ENCODE assay signal across 20 cellular contexts in genomic region chr2:20126469-20126868, GRCh38.
"Had no signal": no experiment of that assay in that cellular context is flagged by ENCODE, and none has a peak within 500 bp of the region (broad histone marks: within the 10 kb centered on the region; RNA-seq: fewer than 3 reads in every experiment).

No MANE protein-coding gene starts in this region.

- H3K27ac ChIP-seq: ovary, prostate gland, spleen, testis, tibial nerve had no signal

- H3K9me3 ChIP-seq: gastrocnemius medialis, mucosa of descending colon, ovary, prostate gland, spleen, testis, tibial nerve had no signal

- H3K4me1 Mint-ChIP-seq: immature natural killer cell; naive thymus-derived CD8-positive, alpha-beta T cell; stimulated activated memory B cell treated with anti-CD40 and anti-IgM and Interleukin-4, amounts not matched to agents 10 μg/mL and 1 μg/mL and 100 μg/mL, for 72 hours had no signal

- H3K9me3 Mint-ChIP-seq: naive thymus-derived CD8-positive, alpha-beta T cell; stimulated activated memory B cell treated with anti-CD40 and anti-IgM and Interleukin-4, amounts not matched to agents 10 μg/mL and 1 μg/mL and 100 μg/mL, for 72 hours; stimulated activated naive CD8-positive, alpha-beta T cell treated with anti-CD3 and anti-CD28 coated beads, Interleukin-15, Interleukin-2, amounts not matched to agents 100 ng/mL and 50 ng/mL, for 24 hours had no signal

- H3K4me1 ChIP-seq: gastrocnemius medialis, prostate gland, spleen, testis, tibial nerve had no signal

- FAIRE-seq: endometrium, keratinocyte had no signal

- H3K27ac Mint-ChIP-seq: immature natural killer cell; naive thymus-derived CD8-positive, alpha-beta T cell; stimulated activated memory B cell treated with anti-CD40 and anti-IgM and Interleukin-4, amounts not matched to agents 10 μg/mL and 1 μg/mL and 100 μg/mL, for 72 hours; stimulated activated naive CD8-positive, alpha-beta T cell treated with anti-CD3 and anti-CD28 coated beads, Interleukin-15, Interleukin-2, amounts not matched to agents 100 ng/mL and 50 ng/mL, for 24 hours had no signal

- H3K4me3 ChIP-seq: gastrocnemius medialis, mucosa of descending colon, ovary, prostate gland, spleen, testis, tibial nerve had no signal

- H3K27me3 ChIP-seq: gastrocnemius medialis, ovary, testis, tibial nerve had no signal

- H3K4me3 Mint-ChIP-seq: immature natural killer cell; naive thymus-derived CD8-positive, alpha-beta T cell; stimulated activated memory B cell treated with anti-CD40 and anti-IgM and Interleukin-4, amounts not matched to agents 10 μg/mL and 1 μg/mL and 100 μg/mL, for 72 hours; stimulated activated naive CD8-positive, alpha-beta T cell treated with anti-CD3 and anti-CD28 coated beads, Interleukin-15, Interleukin-2, amounts not matched to agents 100 ng/mL and 50 ng/mL, for 24 hours had no signal

- ATAC-seq: esophagus mucosa; left colon; mucosa of descending colon; naive thymus-derived CD8-positive, alpha-beta T cell; sciatic nerve; stimulated activated memory B cell treated with anti-CD40 and anti-IgM and Interleukin-4, amounts not matched to agents 10 μg/mL and 1 μg/mL and 100 μg/mL, for 72 hours had no signal

- DNase-seq: effector memory CD4-positive, alpha-beta T cell; gastrocnemius medialis; immature natural killer cell; left colon; mucosa of descending colon; naive thymus-derived CD8-positive, alpha-beta T cell; ovary; spleen; stimulated activated CD4-positive, alpha-beta T cell treated with anti-CD3 and anti-CD28 coated beads, Interleukin-15, amount 100 ng/mL, for 24 hours; stimulated activated CD4-positive, alpha-beta T cell treated with anti-CD3 and anti-CD28 coated beads, Interleukin-1b, Interleukin-23, amount 100 ng/mL, for 48 hours; stimulated activated CD4-positive, alpha-beta T cell treated with anti-CD3 and anti-CD28 coated beads, Interleukin-4, amount 100 ng/mL, for 24 hours; testis had no signal

- H3K36me3 ChIP-seq: gastrocnemius medialis, ovary, prostate gland, spleen, tibial nerve had no signal

- H3K36me3 Mint-ChIP-seq: immature natural killer cell; naive thymus-derived CD8-positive, alpha-beta T cell; stimulated activated memory B cell treated with anti-CD40 and anti-IgM and Interleukin-4, amounts not matched to agents 10 μg/mL and 1 μg/mL and 100 μg/mL, for 72 hours had no signal
